In the genomic region with DNA sequence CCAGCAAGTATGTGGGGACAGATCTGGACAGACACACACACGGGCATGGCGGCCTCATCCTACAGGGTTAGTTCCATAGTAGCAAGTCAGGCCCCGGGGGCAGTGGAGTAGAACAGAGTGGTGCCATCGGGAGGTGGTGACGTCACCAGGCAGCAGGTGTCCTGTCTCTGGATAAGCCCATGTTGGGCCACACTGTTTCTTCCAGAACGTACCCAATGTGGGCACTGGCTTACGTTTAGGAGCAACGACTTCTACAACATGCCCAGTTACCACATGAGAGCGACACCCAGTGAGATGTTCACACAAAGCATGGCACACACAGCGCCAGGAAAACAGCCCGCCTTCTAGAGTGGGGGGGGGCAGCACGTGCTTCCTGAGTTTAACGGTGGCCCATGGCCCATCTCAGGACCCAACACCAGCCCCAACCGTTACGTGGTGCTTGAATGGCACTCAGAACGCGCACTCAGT, we compare ENCODE assay signal across 14 cellular contexts.
A peak's percentile ranks its signal among the peaks of the same experiment; 100 is the strongest.
DNase-seq lines count a peak whose midpoint lies in the region; ATAC-seq and TF ChIP-seq lines count a peak whose summit lies in the region.
"Had no signal": no experiment of that assay in that cellular context is flagged by ENCODE, and none has a peak within 500 bp of the region (broad histone marks: within the 10 kb centered on the region; RNA-seq: fewer than 3 reads in every experiment).

No MANE protein-coding gene starts in this region.

- H4K20me1 ChIP-seq in BLaER1 treated with 17β-estradiol and CSF1 and Interleukin-3, amounts not matched to agents 10 nM and 100 nM, result peaks cover 97 to 100% (median 99%) of the 10 kb centered on the region in 11 experiments
- peaks cover 100% of the 10 kb centered on the region for H4K20me1 ChIP-seq in smooth muscle cell (ENCODE audit: low read depth)

- peaks cover 62 to 95% (median 81%) of the 10 kb centered on the region in 11 experiments for H3K36me3 ChIP-seq in BLaER1 treated with 17β-estradiol and CSF1 and Interleukin-3, amounts not matched to agents 10 nM and 100 nM
- H3K36me3 ChIP-seq in left lung (peaks cover 0 to 12% of the 10 kb centered on the region in 2 donors), smooth muscle cell (ENCODE audit: low read depth) (no peaks in the 10 kb centered on the region)

- no peaks in the 10 kb centered on the region for H3K27me3 Mint-ChIP-seq in brain
- peaks cover 2% of the 10 kb centered on the region for H3K27me3 Mint-ChIP-seq in activated CD4-positive, alpha-beta T cell treated with anti-CD3 and anti-CD28 coated beads for 36 hours

- no peak overlapping the region for H3K4me3 ChIP-seq in BLaER1 treated with 17β-estradiol and CSF1 and Interleukin-3, amounts not matched to agents 10 nM and 100 nM
- no peak overlapping the region for H3K4me3 ChIP-seq in left lung
- no peak overlapping the region for H3K4me3 ChIP-seq in smooth muscle cell
- H3K4me3 ChIP-seq: HAP-1 had no signal

- H3K4me1 ChIP-seq in BLaER1 treated with 17β-estradiol and CSF1 and Interleukin-3, amounts not matched to agents 10 nM and 100 nM, result peaks cover 23 to 54% (median 47%) of the 10 kb centered on the region in 10 experiments; a peak in 18 of 20 replicates
- peaks cover 11 to 52% of the 10 kb centered on the region in 2 donors for H3K4me1 ChIP-seq in left lung
- H3K4me1 ChIP-seq in smooth muscle cell (ENCODE audit: low read depth), result peaks cover 26% of the 10 kb centered on the region
- H3K4me1 ChIP-seq: HAP-1 had no signal

- peaks cover 86% of the 10 kb centered on the region for H3K79me2 ChIP-seq in smooth muscle cell (ENCODE audit: low read depth)

- H3K4me3 Mint-ChIP-seq in brain, result no peak overlapping the region
- no peak overlapping the region for H3K4me3 Mint-ChIP-seq in activated CD4-positive, alpha-beta T cell treated with anti-CD3 and anti-CD28 coated beads for 36 hours
- H3K4me3 Mint-ChIP-seq: activated CD4-positive, alpha-beta T cell treated with anti-CD3 and anti-CD28 coated beads, Interleukin-2, amount 10 ng/mL, durations not matched to agents 7 days and 5 days; memory B cell had no signal

- H3K9me3 ChIP-seq in BLaER1 treated with 17β-estradiol and CSF1 and Interleukin-3, amounts not matched to agents 10 nM and 100 nM (replicated peaks in 1 of 11), result no peaks in the 10 kb centered on the region
- H3K9me3 ChIP-seq in left lung, result no peaks in the 10 kb centered on the region
- H3K9me3 ChIP-seq in smooth muscle cell (replicated peaks; ENCODE audit: low read depth), result no peaks in the 10 kb centered on the region
- H3K9me3 ChIP-seq: HAP-1 had no signal

- WGBS in smooth muscle cell (ENCODE audit: low lambda C conversion rate), result 94% methylated on average over 17 of the region's 17 CpGs

- H3K9ac ChIP-seq in BLaER1 treated with 17β-estradiol and CSF1 and Interleukin-3, amounts not matched to agents 10 nM and 100 nM, result no peak overlapping the region
- no peak overlapping the region for H3K9ac ChIP-seq in smooth muscle cell (ENCODE audit: low read depth)

- CTCF ChIA-PET in activated CD4-positive, alpha-beta T cell treated with anti-CD3 and anti-CD28 coated beads for 36 hours (lab: Charles Lee), result interaction anchor here (0.6 to 0.8 kb wide), 2 partner anchors 86 to 100 kb away, joined by 4 read pairs; no protein-coding TSS in a partner anchor

- DNase-seq in left lung (peak in 1 of 2 donors; percentile 32), smooth muscle cell (lab: John Stamatoyannopoulos, UW; ENCODE audit: unreplicated experiment) (no peak), medulla oblongata (ENCODE audit: extremely low spot score) (no peak)
- DNase-seq in activated CD4-positive, alpha-beta T cell treated with anti-CD3 and anti-CD28 coated beads for 36 hours, result no peak
- no peak for DNase-seq in stimulated activated CD4-positive, alpha-beta T cell treated with anti-CD3 and anti-CD28 coated beads, Interleukin-12 subunit alpha, Interleukin-12 subunit beta, amount 100 ng/mL, for 4 hours
- DNase-seq: activated CD4-positive, alpha-beta T cell treated with anti-CD3 and anti-CD28 coated beads, Interleukin-2, amount 10 ng/mL, durations not matched to agents 7 days and 5 days; DMS79; hippocampal formation; NCI-H2171 had no signal

- peak overlapping the region in 4 of 5 experiments; percentile 34 to 89 (median 79) for H3K27ac Mint-ChIP-seq in brain
- no peak overlapping the region for H3K27ac Mint-ChIP-seq in activated CD4-positive, alpha-beta T cell treated with anti-CD3 and anti-CD28 coated beads for 36 hours
- H3K27ac Mint-ChIP-seq: activated CD4-positive, alpha-beta T cell treated with anti-CD3 and anti-CD28 coated beads, Interleukin-2, amount 10 ng/mL, durations not matched to agents 7 days and 5 days; memory B cell had no signal

- peak overlapping the region in 1 of 11 experiments; percentile 25; a peak in 2 of 22 replicates for H3K27ac ChIP-seq in BLaER1 treated with 17β-estradiol and CSF1 and Interleukin-3, amounts not matched to agents 10 nM and 100 nM
- peak overlapping the region; percentile 10 to 57 for H3K27ac ChIP-seq in left lung
- peak overlapping the region; percentile 83 for H3K27ac ChIP-seq in smooth muscle cell (ENCODE audit: low read depth)

- H2AFZ ChIP-seq in smooth muscle cell (ENCODE audit: low read depth), result no peak overlapping the region

- peaks cover 75% of the 10 kb centered on the region for H3K4me1 Mint-ChIP-seq in brain
- H3K4me1 Mint-ChIP-seq in activated CD4-positive, alpha-beta T cell treated with anti-CD3 and anti-CD28 coated beads for 36 hours, result no peaks in the 10 kb centered on the region
- H3K4me1 Mint-ChIP-seq: activated CD4-positive, alpha-beta T cell treated with anti-CD3 and anti-CD28 coated beads, Interleukin-2, amount 10 ng/mL, durations not matched to agents 7 days and 5 days; memory B cell had no signal

- ATAC-seq in left lung (no peak), HG03460 (IDR thresholded peaks at IDR 0.05; ENCODE audit: unreplicated experiment) (no peak)
- ATAC-seq in activated CD4-positive, alpha-beta T cell treated with anti-CD3 and anti-CD28 coated beads for 36 hours, result no peak

- H3K36me3 Mint-ChIP-seq in brain, result peaks cover 29% of the 10 kb centered on the region
- no peaks in the 10 kb centered on the region for H3K36me3 Mint-ChIP-seq in activated CD4-positive, alpha-beta T cell treated with anti-CD3 and anti-CD28 coated beads for 36 hours (ENCODE audit: low read depth)
- H3K36me3 Mint-ChIP-seq: memory B cell had no signal

- no peaks in the 10 kb centered on the region for H3F3A ChIP-seq in smooth muscle cell (ENCODE audit: low read depth)

- intact Hi-C loops in left lung (cut with DNase I), result no loop called here
- intact Hi-C loops in activated CD4-positive, alpha-beta T cell treated with anti-CD3 and anti-CD28 coated beads for 36 hours (cut with DNase I, micrococcal nuclease), result no loop called here

- POLR2A ChIA-PET in activated CD4-positive, alpha-beta T cell treated with anti-CD3 and anti-CD28 coated beads for 36 hours (lab: Charles Lee), result no interaction called here

- H3K9me3 Mint-ChIP-seq in brain, result no peaks in the 10 kb centered on the region
- H3K9me3 Mint-ChIP-seq in activated CD4-positive, alpha-beta T cell treated with anti-CD3 and anti-CD28 coated beads for 36 hours (ENCODE audit: low read depth), result no peaks in the 10 kb centered on the region
- H3K9me3 Mint-ChIP-seq: activated CD4-positive, alpha-beta T cell treated with anti-CD3 and anti-CD28 coated beads, Interleukin-2, amount 10 ng/mL, durations not matched to agents 7 days and 5 days; memory B cell had no signal

- H3K4me2 ChIP-seq in BLaER1 treated with 17β-estradiol and CSF1 and Interleukin-3, amounts not matched to agents 10 nM and 100 nM, result peak overlapping the region in 6 of 11 experiments; percentile 26 to 54 (median 44); a peak in 5 of 22 replicates
- H3K4me2 ChIP-seq in smooth muscle cell, result peak overlapping the region; percentile 77

- no peak for TF ChIP-seq CTCF in brain (conservative IDR thresholded peaks at IDR 0.05)
- TF ChIP-seq CTCF in left lung (IDR thresholded peaks at IDR 0.05), result no peak
- TF ChIP-seq CTCF in smooth muscle cell (IDR thresholded peaks at IDR 0.05; ENCODE audit: borderline replicate concordance, insufficient read depth, poor library complexity, severe bottlenecking), result no peak

- H3K27me3 ChIP-seq in BLaER1 treated with 17β-estradiol and CSF1 and Interleukin-3, amounts not matched to agents 10 nM and 100 nM, result no peaks in the 10 kb centered on the region
- H3K27me3 ChIP-seq in left lung, result no peaks in the 10 kb centered on the region
- H3K27me3 ChIP-seq in smooth muscle cell (ENCODE audit: low read depth), result no peaks in the 10 kb centered on the region
